In genomic region chr7:152674860-152675760, GRCh38 we compare ENCODE assay signal across 8 cellular contexts. TPM values are rescaled to one million over a fixed set of nuclear protein-coding genes. Genes with fewer than 3 reads are reported as not detected.
DNase-seq lines count a peak whose midpoint lies in the region; ATAC-seq and TF ChIP-seq lines count a peak whose summit lies in the region.

No MANE protein-coding gene starts in this region.

- ATAC-seq in GM21526 (IDR thresholded peaks at IDR 0.05; ENCODE audit: low FRiP score, unreplicated experiment), result peak; percentile 30

- no peak for TF ChIP-seq EP300 in neural cell (conservative IDR thresholded peaks at IDR 0.05; ENCODE audit: poor library complexity, severe bottlenecking)

- H3K79me2 ChIP-seq in neural cell (replicated peaks; ENCODE audit: insufficient read depth, low read length), result peaks cover 27% of the 10 kb centered on the region

- DNase-seq in Daoy (ENCODE audit: low read depth), result peak; percentile 37
- peak; percentile 38 to 53 for DNase-seq in Kasumi-1 (lab: John Stamatoyannopoulos, UW)
- DNase-seq in SJSA1 (ENCODE audit: low read depth in 1 of 2, low spot score in 2 of 2), result peak; percentile 57 to 60
- no peak for DNase-seq in stimulated activated naive CD4-positive, alpha-beta T cell treated with Interleukin-2 at 50 U/mL for 16 hours (lab: John Stamatoyannopoulos, UW)
- no peak for DNase-seq in GOT3 (lab: John Stamatoyannopoulos, UW)

- 9 to 11% methylated on average over 16 of the region's 16 CpGs for WGBS in ectodermal cell, 2 experiments

- no peak for TF ChIP-seq CTCF in neural cell (IDR thresholded peaks at IDR 0.05; ENCODE audit: poor library complexity, severe bottlenecking)

- no peaks in the 10 kb centered on the region for H3K36me3 ChIP-seq in SJSA1
- no peaks in the 10 kb centered on the region for H3K36me3 ChIP-seq in ectodermal cell (ENCODE audit: control insufficient read depth, insufficient read depth, low read length)
- no peaks in the 10 kb centered on the region for H3K36me3 ChIP-seq in neural cell (ENCODE audit: insufficient read depth, low read length)

- H3K4me1 ChIP-seq in SJSA1 (replicated peaks), result no peaks in the 10 kb centered on the region
- no peaks in the 10 kb centered on the region for H3K4me1 ChIP-seq in ectodermal cell (ENCODE audit: control insufficient read depth, insufficient read depth, low read length)

- TF ChIP-seq RAD21 in neural cell (conservative IDR thresholded peaks at IDR 0.05), result no peak

- H2AFZ ChIP-seq in neural cell (ENCODE audit: low read depth, low read length), result peak overlapping the region; percentile 27

- no peaks in the 10 kb centered on the region for H4K20me1 ChIP-seq in neural cell (ENCODE audit: insufficient read depth)

- H3K9ac ChIP-seq in neural cell (ENCODE audit: low read length), result peak overlapping the region; percentile 32

- H3K9me2 ChIP-seq in neural cell (ENCODE audit: insufficient read depth, low read length), result no peaks in the 10 kb centered on the region

- H3K27ac ChIP-seq in SJSA1 (peak overlapping the region; percentile 57), ectodermal cell (ENCODE audit: insufficient read depth, low read depth, low read length, poor library complexity, severe bottlenecking) (no peak overlapping the region), neural cell (ENCODE audit: low read length) (no peak overlapping the region)

- H3K4me2 ChIP-seq in neural cell (ENCODE audit: low read length), result peak overlapping the region; percentile 84

- peak overlapping the region; percentile 61 for H3K4me3 ChIP-seq in SJSA1
- peak overlapping the region; percentile 72 for H3K4me3 ChIP-seq in ectodermal cell (ENCODE audit: insufficient read depth, low read depth, low read length)
- peak overlapping the region; percentile 85 for H3K4me3 ChIP-seq in neural cell (ENCODE audit: low read length)

- no peaks in the 10 kb centered on the region for H3K27me3 ChIP-seq in SJSA1 (replicated peaks)
- no peaks in the 10 kb centered on the region for H3K27me3 ChIP-seq in ectodermal cell (ENCODE audit: control insufficient read depth, insufficient read depth, low read length, poor library complexity, severe bottlenecking)
- H3K27me3 ChIP-seq in neural cell (ENCODE audit: insufficient read depth, low read depth, low read length), result no peaks in the 10 kb centered on the region

- H3K9me3 ChIP-seq in SJSA1 (replicated peaks), result no peaks in the 10 kb centered on the region
- no peaks in the 10 kb centered on the region for H3K9me3 ChIP-seq in ectodermal cell (ENCODE audit: control insufficient read depth, low read length)
- H3K9me3 ChIP-seq in neural cell (ENCODE audit: low read length), result no peaks in the 10 kb centered on the region

- no peaks in the 10 kb centered on the region for H3F3A ChIP-seq in neural cell (ENCODE audit: insufficient read depth, low read length, poor library complexity, severe bottlenecking)

TF ChIP-seq in neural cell, 6 proteins besides CTCF, POLR2A, EP300 and RAD21:
- TF ChIP-seq EZH2 (IDR thresholded peaks at IDR 0.05; ENCODE audit: borderline replicate concordance, insufficient read depth, low read length, poor library complexity, severe bottlenecking) (no peak), POLR2AphosphoS5 (IDR thresholded peaks at IDR 0.05) (no peak), MXI1 (conservative IDR thresholded peaks at IDR 0.05; ENCODE audit: poor library complexity, severe bottlenecking) (no peak), REST (IDR thresholded peaks at IDR 0.05; ENCODE audit: borderline replicate concordance) (no peak)

RNA-seq across cellular contexts. Expression of gene XRCC2, which starts 0.8 kb away (rescaled TPM):
- total RNA-seq in Daoy (2014; rRNA removed; shearing (Covaris generic)), result 20.9 and 24.6 TPM in 2 replicates
- 6.8 and 12.1 TPM in 2 replicates for total RNA-seq in SJSA1 (2014; rRNA removed; shearing (Covaris generic))
- 29.6 TPM for polyA plus RNA-seq in ectodermal cell (2013, experiment 1 of 4)
- 30.8 TPM for polyA plus RNA-seq in ectodermal cell (2013, experiment 2 of 4)
- 19.6 TPM for polyA plus RNA-seq in ectodermal cell (2013, experiment 3 of 4)
- 19.9 TPM for polyA plus RNA-seq in ectodermal cell (2013, experiment 4 of 4)
- 0.89 and 1.2 TPM in 2 replicates for polyA plus RNA-seq in neural cell
- 1.2 and 2.0 TPM in 2 replicates for polyA minus RNA-seq in neural cell

Comparison
In these comparisons a context has a peak if more than half of its experiments do, and no peak if none do; other contexts are left out.
1. DNase-seq: peak in Daoy (single experiment), Kasumi-1 (2 of 2) and SJSA1 (2 of 2); none in stimulated activated naive CD4-positive, alpha-beta T cell treated with Interleukin-2 at 50 U/mL for 16 hours (single experiment) and GOT3 (single experiment).
2. Peak in every context shown above with its lines, with median percentiles within 50 percentile points of each other: H3K4me3 ChIP-seq.